Comparison of ENCODE assay signal across 25 cellular contexts in genomic region chr16:55496509-55497145, GRCh38. TPM values are rescaled to one million over a fixed set of nuclear protein-coding genes. Genes with fewer than 3 reads are reported as not detected.
DNase-seq lines count a peak whose midpoint lies in the region; ATAC-seq and TF ChIP-seq lines count a peak whose summit lies in the region.
"Had no signal": no experiment of that assay in that cellular context is flagged by ENCODE, and none has a peak within 500 bp of the region (broad histone marks: within the 10 kb centered on the region; RNA-seq: fewer than 3 reads in every experiment).

No MANE protein-coding gene starts in this region.

- ATAC-seq in upper lobe of right lung = no peak
- ATAC-seq in GM18858 (IDR thresholded peaks at IDR 0.05; ENCODE audit: unreplicated experiment) = no peak
- ATAC-seq: activated CD4-positive, CD25-positive, alpha-beta regulatory T cell treated with anti-CD3 and anti-CD28 coated beads, Interleukin-2, amount 50 U/mL, for 24 hours; Right ventricle myocardium inferior had no signal

- H3K27ac ChIP-seq in thyroid gland = peak overlapping the region; percentile 45 to 85 (median 78)
- no peak overlapping the region for H3K27ac ChIP-seq in upper lobe of right lung
- H3K27ac ChIP-seq: psoas muscle had no signal

- DNase-seq in NCI-H1092 treated with DMSO at 0.1 percent for 48 hours (lab: John Stamatoyannopoulos, UW) = peak; percentile 55
- no peak for DNase-seq in NCI-H1092 (lab: John Stamatoyannopoulos, UW)
- DNase-seq in NB4 (ENCODE audit: low read depth) = peak; percentile 28
- peak; percentile 18 for DNase-seq in glomerular visceral epithelial cell (ENCODE audit: extremely low spot score)
- no peak for DNase-seq in thyroid gland
- no peak for DNase-seq in upper lobe of right lung
- no peak for DNase-seq in activated effector memory CD4-positive, alpha-beta T cell treated with Interleukin-2 at 50 U/mL for 16 hours
- DNase-seq: activated CD8-positive, alpha-beta memory T cell treated with anti-CD3 and anti-CD28 coated beads for 24 hours; activated naive CD4-positive, alpha-beta T cell treated with anti-CD3 and anti-CD28 coated beads, Interleukin-2, amount 50 U/mL, for 16 hours; activated T-cell treated with anti-CD3 and anti-CD28 coated beads, Interleukin-2, amount 50 U/mL, for 24 hours; central memory CD4-positive, alpha-beta T cell; COR-L47; GOT3; immature natural killer cell; NCI-H1436 treated with DMSO at 0.1 percent for 48 hours; NCI-H774; psoas muscle; stimulated activated CD4-positive, alpha-beta T cell treated with anti-CD3 and anti-CD28 coated beads, Interleukin-1b, Interleukin-23, amount 100 ng/mL, for 48 hours; substantia nigra; SW 1271 had no signal

- H3K9me3 ChIP-seq in thyroid gland (no peaks in the 10 kb centered on the region), upper lobe of right lung (no peaks in the 10 kb centered on the region)
- H3K9me3 ChIP-seq: psoas muscle had no signal

- TF ChIP-seq CTCF in NB4 (IDR thresholded peaks at IDR 0.05; ENCODE audit: low read depth, low read length) (no peak), thyroid gland (IDR thresholded peaks at IDR 0.05) (no peak), upper lobe of right lung (IDR thresholded peaks at IDR 0.05) (no peak)

- intact Hi-C loops in thyroid gland (cut with DNase I) (no loop called here), upper lobe of right lung (cut with DNase I) (no loop called here)

- no peaks in the 10 kb centered on the region for H3K36me3 ChIP-seq in thyroid gland
- H3K36me3 ChIP-seq in upper lobe of right lung = peaks cover 18% of the 10 kb centered on the region

- no peaks in the 10 kb centered on the region for H3K27me3 ChIP-seq in thyroid gland
- H3K27me3 ChIP-seq in upper lobe of right lung = no peaks in the 10 kb centered on the region
- H3K27me3 ChIP-seq: hepatocyte had no signal

- no peak overlapping the region for H3K4me3 ChIP-seq in NB4 (ENCODE audit: low read depth, low read length)
- no peak overlapping the region for H3K4me3 ChIP-seq in thyroid gland (replicated peaks in 1 of 3)
- no peak overlapping the region for H3K4me3 ChIP-seq in upper lobe of right lung
- H3K4me3 ChIP-seq: hepatocyte, psoas muscle had no signal

- no peak for TF ChIP-seq POLR2A in NB4 (IDR thresholded peaks at IDR 0.05; ENCODE audit: extremely low read depth, insufficient read length)
- no peak for TF ChIP-seq POLR2A in thyroid gland (IDR thresholded peaks at IDR 0.05)

- H3K4me1 ChIP-seq in thyroid gland (peaks cover 24 to 54% of the 10 kb centered on the region in 2 donors), upper lobe of right lung (peaks cover 17% of the 10 kb centered on the region)

- 85 to 90% methylated on average over 8 of the region's 8 CpGs for WGBS in thyroid gland, 2 donors

RNA-seq across cellular contexts. Expression of gene LPCAT2, which starts 12.2 kb away (rescaled TPM):
- 100 to 1,000 TPM; 115 to 274 (median 214) TPM for total RNA-seq in thyroid gland
- total RNA-seq in upper lobe of right lung = 32.8 TPM
- total RNA-seq: OCI-LY7 had no signal

RNA-seq across cellular contexts. Expression of gene MMP2, which starts 17.6 kb away (rescaled TPM):
- total RNA-seq in thyroid gland (100 to 1,000 TPM in 3 of 4 donors, 10 to 100 TPM in 1; 94.9 to 286 (median 216) TPM), upper lobe of right lung (353 TPM)

Comparison
In these comparisons a context has a peak if more than half of its experiments do, and no peak if none do; other contexts are left out.
1. DNase-seq: peak in NCI-H1092 treated with DMSO at 0.1 percent for 48 hours (single experiment), NB4 (single experiment) and glomerular visceral epithelial cell (single experiment); none in NCI-H1092 (single experiment), thyroid gland (0 of 2), upper lobe of right lung (single experiment) and activated effector memory CD4-positive, alpha-beta T cell treated with Interleukin-2 at 50 U/mL for 16 hours (single experiment).